1 cellular context compared by ENCODE assay signal in the genomic region with DNA sequence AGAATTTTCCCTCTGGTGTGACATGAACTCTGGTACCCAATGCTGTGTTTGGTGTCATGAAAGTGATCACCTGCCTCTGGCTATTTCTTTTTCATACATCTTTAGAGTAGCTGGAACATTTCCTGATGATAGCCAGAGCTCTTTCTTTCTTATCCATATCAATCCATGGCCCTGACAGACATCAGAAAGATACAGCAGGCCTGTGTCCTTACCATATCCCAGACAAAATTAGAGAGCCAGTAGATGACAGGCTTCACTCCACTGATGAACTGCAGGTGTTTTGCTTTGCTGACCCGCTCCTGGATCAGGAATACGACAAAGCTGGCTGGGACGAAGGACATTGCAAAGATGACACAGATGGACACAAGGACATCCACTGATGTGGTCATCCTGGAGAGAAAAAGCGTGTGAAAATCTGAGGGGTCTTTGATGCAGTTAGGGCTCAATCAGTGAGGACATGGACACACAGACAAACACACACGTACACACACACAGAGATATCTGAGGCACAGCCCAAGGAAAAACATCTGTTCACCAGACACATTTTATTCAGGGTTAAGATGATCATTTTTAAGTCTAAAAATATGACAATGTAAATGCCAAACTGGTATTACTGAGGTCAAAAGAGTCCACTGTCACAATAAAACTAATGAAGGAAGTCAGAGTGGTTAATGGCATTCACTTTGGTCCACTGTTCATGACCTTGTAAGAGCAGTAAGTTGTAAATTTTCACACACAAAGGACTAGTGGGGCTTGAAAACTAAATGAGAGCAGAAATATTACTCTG.
A peak's percentile ranks its signal among the peaks of the same experiment; 100 is the strongest.
TF ChIP-seq lines count a peak whose summit lies in the region.

No MANE protein-coding gene starts in this region.

TF ChIP-seq in SK-N-SH, 30 proteins besides CTCF, POLR2A, EP300 and RAD21 (continued from another document):
- TF ChIP-seq POLR2AphosphoS5 (IDR thresholded peaks at IDR 0.05; ENCODE audit: low read depth, low read length) (peak; percentile 46; the same call in 1 of the 2 replicates), TAF1 (IDR thresholded peaks at IDR 0.05; ENCODE audit: borderline replicate concordance, low read depth, low read length) (no peak)
